2 cellular contexts compared by ENCODE assay signal in the genomic region with DNA sequence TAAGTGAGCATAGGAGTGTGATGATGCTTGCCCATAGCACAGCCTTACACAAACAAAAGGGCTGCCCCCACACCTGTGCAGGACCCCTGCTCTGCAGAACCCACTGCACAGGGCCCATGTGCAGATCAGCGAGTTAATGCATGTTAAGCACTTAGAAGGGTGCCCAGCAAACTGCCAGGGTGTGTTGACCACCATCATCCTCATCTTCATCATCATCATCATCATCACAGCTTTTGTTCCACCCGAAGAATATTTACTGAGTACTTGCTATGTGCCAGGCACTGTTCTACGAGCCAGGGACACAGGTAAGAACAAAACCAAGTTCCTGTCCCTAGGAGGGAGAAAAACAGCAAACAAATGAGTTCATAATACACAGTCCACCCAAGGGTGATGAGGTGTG.
TF ChIP-seq lines count a peak whose summit lies in the region.

No MANE protein-coding gene starts in this region.

TF ChIP-seq in HEK293, 187 proteins besides CTCF, POLR2A, EP300 and RAD21:
- TF ChIP-seq, protein P1, sequence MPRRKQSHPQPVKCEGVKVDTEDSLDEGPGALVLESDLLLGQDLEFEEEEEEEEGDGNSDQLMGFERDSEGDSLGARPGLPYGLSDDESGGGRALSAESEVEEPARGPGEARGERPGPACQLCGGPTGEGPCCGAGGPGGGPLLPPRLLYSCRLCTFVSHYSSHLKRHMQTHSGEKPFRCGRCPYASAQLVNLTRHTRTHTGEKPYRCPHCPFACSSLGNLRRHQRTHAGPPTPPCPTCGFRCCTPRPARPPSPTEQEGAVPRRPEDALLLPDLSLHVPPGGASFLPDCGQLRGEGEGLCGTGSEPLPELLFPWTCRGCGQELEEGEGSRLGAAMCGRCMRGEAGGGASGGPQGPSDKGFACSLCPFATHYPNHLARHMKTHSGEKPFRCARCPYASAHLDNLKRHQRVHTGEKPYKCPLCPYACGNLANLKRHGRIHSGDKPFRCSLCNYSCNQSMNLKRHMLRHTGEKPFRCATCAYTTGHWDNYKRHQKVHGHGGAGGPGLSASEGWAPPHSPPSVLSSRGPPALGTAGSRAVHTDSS (tag by site-specific recombination; IDR thresholded peaks at IDR 0.05) = peak; percentile 96
- TF ChIP-seq ZNF266 (tag by site-specific recombination; IDR thresholded peaks at IDR 0.05; ENCODE audit: low read depth) (no peak), RBAK (tag by site-specific recombination; IDR thresholded peaks at IDR 0.05) (no peak), ZNF610 (tag by site-specific recombination; IDR thresholded peaks at IDR 0.05; ENCODE audit: borderline replicate concordance) (no peak), ZNF473 (tag by site-specific recombination; IDR thresholded peaks at IDR 0.05) (no peak), ZNF629 (tag by site-specific recombination; IDR thresholded peaks at IDR 0.05) (no peak)
- TF ChIP-seq, protein P2, sequence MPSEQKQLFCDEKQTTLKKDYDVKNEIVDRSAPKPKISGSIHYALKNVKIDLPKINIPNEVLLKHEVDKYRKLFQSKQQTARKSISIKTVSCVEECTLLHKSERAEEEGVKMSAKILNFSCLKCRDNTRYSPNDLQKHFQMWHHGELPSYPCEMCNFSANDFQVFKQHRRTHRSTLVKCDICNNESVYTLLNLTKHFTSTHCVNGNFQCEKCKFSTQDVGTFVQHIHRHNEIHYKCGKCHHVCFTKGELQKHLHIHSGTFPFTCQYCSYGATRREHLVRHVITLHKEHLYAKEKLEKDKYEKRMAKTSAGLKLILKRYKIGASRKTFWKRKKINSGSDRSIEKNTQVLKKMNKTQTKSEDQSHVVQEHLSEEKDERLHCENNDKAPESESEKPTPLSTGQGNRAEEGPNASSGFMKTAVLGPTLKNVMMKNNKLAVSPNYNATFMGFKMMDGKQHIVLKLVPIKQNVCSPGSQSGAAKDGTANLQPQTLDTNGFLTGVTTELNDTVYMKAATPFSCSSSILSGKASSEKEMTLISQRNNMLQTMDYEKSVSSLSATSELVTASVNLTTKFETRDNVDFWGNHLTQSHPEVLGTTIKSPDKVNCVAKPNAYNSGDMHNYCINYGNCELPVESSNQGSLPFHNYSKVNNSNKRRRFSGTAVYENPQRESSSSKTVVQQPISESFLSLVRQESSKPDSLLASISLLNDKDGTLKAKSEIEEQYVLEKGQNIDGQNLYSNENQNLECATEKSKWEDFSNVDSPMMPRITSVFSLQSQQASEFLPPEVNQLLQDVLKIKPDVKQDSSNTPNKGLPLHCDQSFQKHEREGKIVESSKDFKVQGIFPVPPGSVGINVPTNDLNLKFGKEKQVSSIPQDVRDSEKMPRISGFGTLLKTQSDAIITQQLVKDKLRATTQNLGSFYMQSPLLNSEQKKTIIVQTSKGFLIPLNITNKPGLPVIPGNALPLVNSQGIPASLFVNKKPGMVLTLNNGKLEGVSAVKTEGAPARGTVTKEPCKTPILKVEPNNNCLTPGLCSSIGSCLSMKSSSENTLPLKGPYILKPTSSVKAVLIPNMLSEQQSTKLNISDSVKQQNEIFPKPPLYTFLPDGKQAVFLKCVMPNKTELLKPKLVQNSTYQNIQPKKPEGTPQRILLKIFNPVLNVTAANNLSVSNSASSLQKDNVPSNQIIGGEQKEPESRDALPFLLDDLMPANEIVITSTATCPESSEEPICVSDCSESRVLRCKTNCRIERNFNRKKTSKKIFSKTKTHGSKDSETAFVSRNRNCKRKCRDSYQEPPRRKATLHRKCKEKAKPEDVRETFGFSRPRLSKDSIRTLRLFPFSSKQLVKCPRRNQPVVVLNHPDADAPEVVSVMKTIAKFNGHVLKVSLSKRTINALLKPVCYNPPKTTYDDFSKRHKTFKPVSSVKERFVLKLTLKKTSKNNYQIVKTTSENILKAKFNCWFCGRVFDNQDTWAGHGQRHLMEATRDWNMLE (tag by site-specific recombination; conservative IDR thresholded peaks at IDR 0.05; ENCODE audit: low read depth) = no peak
- TF ChIP-seq, protein P3, sequence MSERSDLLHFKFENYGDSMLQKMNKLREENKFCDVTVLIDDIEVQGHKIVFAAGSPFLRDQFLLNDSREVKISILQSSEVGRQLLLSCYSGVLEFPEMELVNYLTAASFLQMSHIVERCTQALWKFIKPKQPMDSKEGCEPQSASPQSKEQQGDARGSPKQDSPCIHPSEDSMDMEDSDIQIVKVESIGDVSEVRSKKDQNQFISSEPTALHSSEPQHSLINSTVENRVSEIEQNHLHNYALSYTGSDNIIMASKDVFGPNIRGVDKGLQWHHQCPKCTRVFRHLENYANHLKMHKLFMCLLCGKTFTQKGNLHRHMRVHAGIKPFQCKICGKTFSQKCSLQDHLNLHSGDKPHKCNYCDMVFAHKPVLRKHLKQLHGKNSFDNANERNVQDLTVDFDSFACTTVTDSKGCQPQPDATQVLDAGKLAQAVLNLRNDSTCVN (tag by site-specific recombination; optimal IDR thresholded peaks at IDR 0.05) = no peak

TF ChIP-seq in H1, 55 proteins besides CTCF, POLR2A, EP300 and RAD21:
- TF ChIP-seq BRCA1 (IDR thresholded peaks at IDR 0.05; ENCODE audit: low read depth, low read length) (no peak), TAF1 (IDR thresholded peaks at IDR 0.05; ENCODE audit: low read depth, low read length) (no peak), TAF7 (optimal IDR thresholded peaks at IDR 0.05; ENCODE audit: borderline replicate concordance, low read depth, low read length) (no peak), SRF (IDR thresholded peaks at IDR 0.05; ENCODE audit: low read depth, low read length) (no peak), JUN (IDR thresholded peaks at IDR 0.05; ENCODE audit: low read depth, low read length) (no peak), CHD1 (IDR thresholded peaks at IDR 0.05; ENCODE audit: low read depth, low read length) (no peak)
- TF ChIP-seq, protein P4, sequence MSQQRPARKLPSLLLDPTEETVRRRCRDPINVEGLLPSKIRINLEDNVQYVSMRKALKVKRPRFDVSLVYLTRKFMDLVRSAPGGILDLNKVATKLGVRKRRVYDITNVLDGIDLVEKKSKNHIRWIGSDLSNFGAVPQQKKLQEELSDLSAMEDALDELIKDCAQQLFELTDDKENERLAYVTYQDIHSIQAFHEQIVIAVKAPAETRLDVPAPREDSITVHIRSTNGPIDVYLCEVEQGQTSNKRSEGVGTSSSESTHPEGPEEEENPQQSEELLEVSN (IDR thresholded peaks at IDR 0.05) = no peak
TF ChIP-seq in H1: peak in this region for 0.
